Comparison of ENCODE assay signal across 26 cellular contexts in the genomic region with DNA sequence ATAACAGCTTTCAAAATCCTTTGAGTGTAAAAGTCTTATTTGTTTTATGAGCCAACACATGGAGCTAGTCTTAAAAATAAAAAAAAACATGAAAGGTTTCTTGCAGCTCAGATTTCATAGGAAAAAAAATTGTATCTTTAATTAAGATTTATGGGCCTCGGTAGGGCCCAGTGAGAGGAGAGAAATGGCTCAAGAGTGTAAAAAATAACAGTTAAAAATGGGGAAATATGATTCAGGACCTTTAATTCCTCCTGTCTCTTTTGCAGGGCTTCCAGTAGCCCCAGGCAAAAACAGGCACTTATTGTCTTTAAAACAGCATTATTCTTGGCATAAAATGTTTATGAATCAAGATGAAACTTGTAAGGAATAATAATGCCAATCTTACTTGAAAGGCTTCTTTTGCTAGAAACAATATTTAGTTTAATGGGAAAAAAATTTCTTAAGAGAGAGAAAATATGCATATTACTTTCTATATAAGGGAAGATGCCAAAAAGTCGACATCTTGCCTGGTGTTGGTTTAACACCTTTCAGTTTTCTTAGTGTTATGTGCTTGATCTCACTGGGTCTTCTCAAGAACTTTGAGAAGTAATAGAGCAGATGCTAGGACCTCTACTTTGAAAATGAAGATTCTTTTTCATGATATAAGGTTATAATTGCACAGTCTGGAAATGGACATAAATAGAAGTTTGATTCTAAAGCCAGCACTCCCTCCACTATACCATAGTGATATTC.
"Had no signal": no experiment of that assay in that cellular context is flagged by ENCODE, and none has a peak within 500 bp of the region (broad histone marks: within the 10 kb centered on the region; RNA-seq: fewer than 3 reads in every experiment).

No MANE protein-coding gene starts in this region.

- H3K27ac ChIP-seq: adrenal gland, ascending aorta, brain microvascular endothelial cell, esophagus muscularis mucosa, gastroesophageal sphincter, ovary, prostate gland, upper lobe of right lung had no signal

- H3K27ac Mint-ChIP-seq: activated naive CD8-positive, alpha-beta T cell; activated T-cell treated with anti-CD3 and anti-CD28 coated beads, Interleukin-2, amount 50 U/mL, for 24 hours; activated T-helper 2 cell treated with anti-CD3 and anti-CD28 coated beads, Interferon-gamma antibody, Interleukin-2, Interleukin-4, amounts not matched to agents 10 μg/mL and 5 μg/mL and 100 μg/mL, durations not matched to agents 14 hours and 24 hours and 36 hours; naive thymus-derived CD4-positive, alpha-beta T cell; T-helper 1 cell treated with Interleukin-12 subunit alpha and Interleukin-12 subunit beta and Interleukin-4 antibody, amounts not matched to agents 30 μg/mL and 1 μg/mL, for 36 hours; WTC11 had no signal

- H3K4me1 Mint-ChIP-seq: naive thymus-derived CD4-positive, alpha-beta T cell had no signal

- H3K4me3 Mint-ChIP-seq: activated naive CD8-positive, alpha-beta T cell; activated T-cell treated with anti-CD3 and anti-CD28 coated beads, Interleukin-2, amount 50 U/mL, for 24 hours; naive thymus-derived CD4-positive, alpha-beta T cell; T-helper 1 cell treated with Interleukin-12 subunit alpha and Interleukin-12 subunit beta and Interleukin-4 antibody, amounts not matched to agents 30 μg/mL and 1 μg/mL, for 36 hours; WTC11 had no signal

- H3K36me3 ChIP-seq: adrenal gland, ascending aorta, brain microvascular endothelial cell, esophagus muscularis mucosa, gastroesophageal sphincter, ovary, prostate gland, upper lobe of right lung had no signal

- DNase-seq: activated CD4-positive, alpha-beta T cell treated with anti-CD3 and anti-CD28 coated beads, Interleukin-2, amount 50 U/mL, for 4 hours; activated CD8-positive, alpha-beta memory T cell treated with anti-CD3 and anti-CD28 coated beads for 24 hours; activated CD8-positive, alpha-beta memory T cell treated with anti-CD3 and anti-CD28 coated beads, Interleukin-2, amount 50 U/mL, for 4 hours; activated naive CD4-positive, alpha-beta T cell; activated T-cell treated with anti-CD3 and anti-CD28 coated beads, Interleukin-2, amount 50 U/mL, for 24 hours; adrenal gland; brain microvascular endothelial cell; central memory CD4-positive, alpha-beta T cell; effector memory CD4-positive, alpha-beta T cell; head of caudate nucleus; hypothalamus; mesenchymal stem cell; naive thymus-derived CD4-positive, alpha-beta T cell; ovary; stimulated activated CD4-positive, alpha-beta T cell treated with anti-CD3 and anti-CD28 coated beads, Interleukin-4, amount 100 ng/mL, for 4 hours; stimulated activated naive CD8-positive, alpha-beta T cell treated with anti-CD3 and anti-CD28 coated beads, Interleukin-15, Interleukin-2, amounts not matched to agents 100 U/mL and 50 U/mL, for 24 hours; T1000; upper lobe of right lung had no signal

- H3K36me3 Mint-ChIP-seq: activated naive CD8-positive, alpha-beta T cell; naive thymus-derived CD4-positive, alpha-beta T cell; WTC11 had no signal

- H3K4me1 ChIP-seq: adrenal gland, ascending aorta, esophagus muscularis mucosa, gastroesophageal sphincter, prostate gland, upper lobe of right lung had no signal

- H3K27me3 Mint-ChIP-seq: activated naive CD8-positive, alpha-beta T cell had no signal

- H3K9me3 ChIP-seq: adrenal gland, ascending aorta, esophagus muscularis mucosa, gastroesophageal sphincter, ovary, prostate gland, upper lobe of right lung had no signal

- H3K9me3 Mint-ChIP-seq: activated T-cell treated with anti-CD3 and anti-CD28 coated beads, Interleukin-2, amount 50 U/mL, for 24 hours; activated T-helper 2 cell treated with anti-CD3 and anti-CD28 coated beads, Interferon-gamma antibody, Interleukin-2, Interleukin-4, amounts not matched to agents 10 μg/mL and 5 μg/mL and 100 μg/mL, durations not matched to agents 14 hours and 24 hours and 36 hours; T-helper 1 cell treated with Interleukin-12 subunit alpha and Interleukin-12 subunit beta and Interleukin-4 antibody, amounts not matched to agents 30 μg/mL and 1 μg/mL, for 36 hours; WTC11 had no signal

- ATAC-seq: gastroesophageal sphincter; naive thymus-derived CD4-positive, alpha-beta T cell; stimulated activated naive CD8-positive, alpha-beta T cell treated with anti-CD3 and anti-CD28 coated beads, Interleukin-15, Interleukin-2, amounts not matched to agents 100 U/mL and 50 U/mL, for 24 hours; upper lobe of right lung; WTC11 had no signal

- H3K27me3 ChIP-seq: adrenal gland, ascending aorta, brain microvascular endothelial cell, esophagus muscularis mucosa, gastroesophageal sphincter, ovary, upper lobe of right lung had no signal

- H3K4me3 ChIP-seq: adrenal gland, ascending aorta, esophagus muscularis mucosa, gastroesophageal sphincter, ovary, prostate gland, upper lobe of right lung had no signal
